Comparison of ENCODE assay signal across 18 cellular contexts in genomic region chr1:220007438-220007837, GRCh38. TPM values are rescaled to one million over a fixed set of nuclear protein-coding genes. Genes with fewer than 3 reads are reported as not detected.
DNase-seq lines count a peak whose midpoint lies in the region; ATAC-seq and TF ChIP-seq lines count a peak whose summit lies in the region.
"Had no signal": no experiment of that assay in that cellular context is flagged by ENCODE, and none has a peak within 500 bp of the region (broad histone marks: within the 10 kb centered on the region; RNA-seq: fewer than 3 reads in every experiment).

No MANE protein-coding gene starts in this region.

- peaks cover 50% of the 10 kb centered on the region for H3K36me3 Mint-ChIP-seq in WTC11
- H3K36me3 Mint-ChIP-seq in activated CD4-positive, alpha-beta T cell treated with anti-CD3 and anti-CD28 coated beads, Interleukin-2, amount 10 ng/mL, durations not matched to agents 24 days and 14 days (ENCODE audit: low read depth): peaks cover 58% of the 10 kb centered on the region

- CTCF ChIA-PET in WTC11 (lab: Charles Lee): interaction anchor here (0.6 kb wide), 1 partner anchor 106 kb away, joined by 3 read pairs; no protein-coding TSS in a partner anchor

- intact Hi-C loops in activated CD4-positive, alpha-beta T cell treated with anti-CD3 and anti-CD28 coated beads, Interleukin-2, amount 10 ng/mL, durations not matched to agents 24 days and 14 days (cut with micrococcal nuclease): no loop called here

- H3K9me3 Mint-ChIP-seq in WTC11: no peaks in the 10 kb centered on the region
- no peaks in the 10 kb centered on the region for H3K9me3 Mint-ChIP-seq in activated CD4-positive, alpha-beta T cell treated with anti-CD3 and anti-CD28 coated beads, Interleukin-2, amount 10 ng/mL, durations not matched to agents 24 days and 14 days
- H3K9me3 Mint-ChIP-seq: CD8-positive, alpha-beta memory T cell; H9 had no signal

- H3K4me1 Mint-ChIP-seq in WTC11: no peaks in the 10 kb centered on the region
- H3K4me1 Mint-ChIP-seq in activated CD4-positive, alpha-beta T cell treated with anti-CD3 and anti-CD28 coated beads, Interleukin-2, amount 10 ng/mL, durations not matched to agents 24 days and 14 days: peaks cover 19% of the 10 kb centered on the region
- H3K4me1 Mint-ChIP-seq: CD8-positive, alpha-beta memory T cell; H9 had no signal

- no peaks in the 10 kb centered on the region for H3K27me3 Mint-ChIP-seq in WTC11 (ENCODE audit: low read depth)
- no peaks in the 10 kb centered on the region for H3K27me3 Mint-ChIP-seq in activated CD4-positive, alpha-beta T cell treated with anti-CD3 and anti-CD28 coated beads, Interleukin-2, amount 10 ng/mL, durations not matched to agents 24 days and 14 days
- H3K27me3 Mint-ChIP-seq: CD8-positive, alpha-beta memory T cell had no signal

- H3K27ac Mint-ChIP-seq in WTC11: 0 out of 2 replicates have a peak overlapping the region, but pooled peaks have one; percentile 41
- H3K27ac Mint-ChIP-seq in activated CD4-positive, alpha-beta T cell treated with anti-CD3 and anti-CD28 coated beads, Interleukin-2, amount 10 ng/mL, durations not matched to agents 24 days and 14 days: no peak overlapping the region
- H3K27ac Mint-ChIP-seq: CD8-positive, alpha-beta memory T cell had no signal

- no peak overlapping the region for H3K4me3 ChIP-seq in brain microvascular endothelial cell (ENCODE audit: low read depth, low read length)
- H3K4me3 ChIP-seq: BLaER1, K562, SK-N-MC had no signal

- peak overlapping the region; percentile 8 for H3K27ac ChIP-seq in 22Rv1
- H3K27ac ChIP-seq in brain microvascular endothelial cell: no peak overlapping the region
- H3K27ac ChIP-seq: BLaER1, SK-N-MC had no signal

- POLR2A ChIA-PET in WTC11 (lab: Charles Lee): no interaction called here

- H3K4me3 Mint-ChIP-seq in WTC11: no peak overlapping the region
- H3K4me3 Mint-ChIP-seq in activated CD4-positive, alpha-beta T cell treated with anti-CD3 and anti-CD28 coated beads, Interleukin-2, amount 10 ng/mL, durations not matched to agents 24 days and 14 days: no peak overlapping the region
- H3K4me3 Mint-ChIP-seq: CD8-positive, alpha-beta memory T cell; H9 had no signal

- in situ Hi-C loops in brain microvascular endothelial cell (cut with HindIII; ENCODE audit: low pct_ligation_motif_present, low sequenced_read_pairs): no loop called here

- H3K27me3 ChIP-seq in brain microvascular endothelial cell (replicated peaks): no peaks in the 10 kb centered on the region
- H3K27me3 ChIP-seq: BLaER1 had no signal

- H3K36me3 ChIP-seq in brain microvascular endothelial cell (replicated peaks): peaks cover 41% of the 10 kb centered on the region

- TF ChIP-seq CTCF in 22Rv1 (IDR thresholded peaks at IDR 0.05) (no peak), WTC11 (IDR thresholded peaks at IDR 0.05) (no peak), brain microvascular endothelial cell (IDR thresholded peaks at IDR 0.05; ENCODE audit: low read depth, low read length, missing control alignments) (no peak)

- DNase-seq in ELR (ENCODE audit: low read depth): peak; percentile 69
- no peak for DNase-seq in WTC11 (ENCODE audit: low spot score)
- DNase-seq in kidney tubule cell (ENCODE audit: low spot score): peak; percentile 13
- DNase-seq in brain microvascular endothelial cell: no peak
- no peak for DNase-seq in CD1c-positive myeloid dendritic cell (ENCODE audit: extremely low spot score)
- no peak for DNase-seq in NCI-H345 (lab: John Stamatoyannopoulos, UW)
- DNase-seq in activated CD4-positive, alpha-beta T cell treated with anti-CD3 and anti-CD28 coated beads, Interleukin-2, amount 10 ng/mL, durations not matched to agents 24 days and 14 days: no peak
- DNase-seq: CD8-positive, alpha-beta memory T cell; H9; NCI-H1105; NCI-H2081; NCI-H2171 treated with DMSO at 0.1 percent for 48 hours; OCI-M1; SHP77 had no signal

- ATAC-seq in WTC11: no peak
- ATAC-seq: K562 had no signal

TF ChIP-seq in WTC11, 78 proteins besides CTCF, POLR2A, EP300 and RAD21:
- TF ChIP-seq TCF7 (CRISPR knock-in tag; IDR thresholded peaks at IDR 0.05; ENCODE audit: low read depth): no peak
- no peak for TF ChIP-seq ZNF532 (CRISPR knock-in tag; IDR thresholded peaks at IDR 0.05; ENCODE audit: borderline replicate concordance)
- TF ChIP-seq TEAD4 (CRISPR knock-in tag; IDR thresholded peaks at IDR 0.05): no peak
- no peak for TF ChIP-seq SMAD4 (CRISPR knock-in tag; IDR thresholded peaks at IDR 0.05)

RNA-seq across cellular contexts. Expression of gene EPRS1, which starts 38.9 kb away (rescaled TPM):
- 132 to 140 TPM (median 133 TPM) in 3 replicates for total RNA-seq in WTC11 (2021)
- 182 and 200 TPM in 2 replicates for total RNA-seq in activated CD4-positive, alpha-beta T cell treated with anti-CD3 and anti-CD28 coated beads, Interleukin-2, amount 10 ng/mL, durations not matched to agents 24 days and 14 days

Comparison
In these comparisons a context has a peak if more than half of its experiments do, and no peak if none do; other contexts are left out.
1. DNase-seq: peak in ELR (single experiment) and kidney tubule cell (single experiment); none in WTC11 (single experiment), brain microvascular endothelial cell (single experiment), CD1c-positive myeloid dendritic cell (single experiment), NCI-H345 (single experiment) and activated CD4-positive, alpha-beta T cell treated with anti-CD3 and anti-CD28 coated beads, Interleukin-2, amount 10 ng/mL, durations not matched to agents 24 days and 14 days (single experiment).